ENCODE assay signal across 9 cellular contexts in genomic region chr6:153312633-153313032, GRCh38.
DNase-seq lines count a peak whose midpoint lies in the region; ATAC-seq, FAIRE-seq and TF ChIP-seq lines count a peak whose summit lies in the region.
"Had no signal": no experiment of that assay in that cellular context is flagged by ENCODE, and none has a peak within 500 bp of the region (broad histone marks: within the 10 kb centered on the region; RNA-seq: fewer than 3 reads in every experiment).

No MANE protein-coding gene starts in this region.

- H3K27ac ChIP-seq in astrocyte (ENCODE audit: low read depth, low read length), result no peak overlapping the region

- H3K9me3 Mint-ChIP-seq in astrocyte (ENCODE audit: unreplicated experiment), result no peaks in the 10 kb centered on the region

- TF ChIP-seq CTCF in astrocyte (IDR thresholded peaks at IDR 0.05; ENCODE audit: insufficient read depth, low read depth, low read length) (peak; percentile 39), kidney epithelial cell (IDR thresholded peaks at IDR 0.05; ENCODE audit: insufficient read depth, low read length, poor library complexity, severe bottlenecking) (peak; percentile 82)

- no peak overlapping the region for H3K4me2 ChIP-seq in astrocyte (ENCODE audit: low read length)

- H3K4me3 ChIP-seq in astrocyte (ENCODE audit: insufficient read depth, low read depth, low read length) (no peak overlapping the region), kidney epithelial cell (ENCODE audit: low read depth, low read length) (no peak overlapping the region)
- H3K4me3 ChIP-seq: K562 had no signal

- DNase-seq in CD1c-positive myeloid dendritic cell (ENCODE audit: extremely low spot score) (peak; percentile 33), HK-2 (ENCODE audit: unreplicated experiment) (peak; percentile 55), NCI-H774 (lab: John Stamatoyannopoulos, UW) (peak; percentile 77), astrocyte (ENCODE audit: low read depth) (peak; percentile 18), kidney epithelial cell (ENCODE audit: low read depth) (peak; percentile 39), GM03348 (ENCODE audit: low spot score) (no peak)
- no peak for DNase-seq in NK-92 treated with Interleukin-12 subunit alpha and Interleukin-12 subunit beta, amount 100 ng/mL, for 24 hours (lab: John Stamatoyannopoulos, UW)

- H3K36me3 ChIP-seq in astrocyte (ENCODE audit: insufficient read depth, low read length), result no peaks in the 10 kb centered on the region
- H3K36me3 ChIP-seq in kidney epithelial cell (ENCODE audit: control insufficient read depth, insufficient read depth, low read length), result no peaks in the 10 kb centered on the region

- H3K27ac Mint-ChIP-seq in astrocyte (ENCODE audit: unreplicated experiment), result no peak overlapping the region

- no peaks in the 10 kb centered on the region for H3K4me1 Mint-ChIP-seq in astrocyte (ENCODE audit: low read depth, unreplicated experiment)

- no peaks in the 10 kb centered on the region for H3K9me3 ChIP-seq in astrocyte (ENCODE audit: insufficient read depth, low read depth, low read length)

- no peak overlapping the region for H2AFZ ChIP-seq in astrocyte (ENCODE audit: low read depth, low read length)

- H3K4me1 ChIP-seq in astrocyte (ENCODE audit: insufficient read depth, low read length), result no peaks in the 10 kb centered on the region

- H4K20me1 ChIP-seq in astrocyte (ENCODE audit: insufficient read depth, low read length), result no peaks in the 10 kb centered on the region

- H3K4me3 Mint-ChIP-seq in astrocyte (ENCODE audit: unreplicated experiment), result no peak overlapping the region

- no peak for FAIRE-seq in astrocyte (lab: Jason Lieb, UNC)
- FAIRE-seq: K562 had no signal

- H3K27me3 Mint-ChIP-seq in astrocyte (ENCODE audit: low read depth, unreplicated experiment), result no peaks in the 10 kb centered on the region

- no peaks in the 10 kb centered on the region for H3K36me3 Mint-ChIP-seq in astrocyte (ENCODE audit: low read depth, unreplicated experiment)

- H3K9ac ChIP-seq in astrocyte (ENCODE audit: low read length), result no peak overlapping the region

- ATAC-seq in GM18868 (IDR thresholded peaks at IDR 0.05; ENCODE audit: unreplicated experiment), result peak; percentile 72
- ATAC-seq: K562 had no signal

- no peaks in the 10 kb centered on the region for H3K79me2 ChIP-seq in astrocyte (ENCODE audit: insufficient read depth, low read length)

- H3K27me3 ChIP-seq in astrocyte (ENCODE audit: insufficient read depth, low read length) (no peaks in the 10 kb centered on the region), kidney epithelial cell (ENCODE audit: control insufficient read depth, insufficient read depth, low read length) (no peaks in the 10 kb centered on the region)

Comparison
In these comparisons a context has a peak if more than half of its experiments do, and no peak if none do; other contexts are left out.
1. DNase-seq: peak in CD1c-positive myeloid dendritic cell (single experiment), HK-2 (single experiment), NCI-H774 (single experiment), astrocyte (single experiment) and kidney epithelial cell (single experiment); none in GM03348 (single experiment) and NK-92 treated with Interleukin-12 subunit alpha and Interleukin-12 subunit beta, amount 100 ng/mL, for 24 hours (single experiment).